8 cellular contexts compared by ENCODE assay signal in genomic region chr5:134370306-134370870, GRCh38. TPM values are rescaled to one million over a fixed set of nuclear protein-coding genes. Genes with fewer than 3 reads are reported as not detected.
A peak's percentile ranks its signal among the peaks of the same experiment; 100 is the strongest.
DNase-seq lines count a peak whose midpoint lies in the region; ATAC-seq and TF ChIP-seq lines count a peak whose summit lies in the region.

No MANE protein-coding gene starts in this region.

- H3K9me3 ChIP-seq in right atrium auricular region: no peaks in the 10 kb centered on the region

- peaks cover 0 to 45% of the 10 kb centered on the region in 2 donors for H3K4me1 ChIP-seq in right atrium auricular region

- H3K27me3 ChIP-seq in right atrium auricular region: no peaks in the 10 kb centered on the region

- H3K4me3 Mint-ChIP-seq in T-helper 1 cell treated with Interleukin-12 subunit alpha and Interleukin-12 subunit beta and Interleukin-4 antibody, amounts not matched to agents 30 μg/mL and 1 μg/mL, for 36 hours: peak overlapping the region; percentile 96
- H3K4me3 Mint-ChIP-seq in activated T-cell treated with anti-CD3 and anti-CD28 coated beads, Interleukin-2, amount 50 U/mL, for 24 hours: peak overlapping the region; percentile 99

- DNase-seq in T-helper 1 cell (no peak), right atrium auricular region (ENCODE audit: low spot score) (no peak), SW480 (ENCODE audit: low spot score) (no peak), SKM-1 treated with dmso at 0.1 percent for 144 hours (lab: John Stamatoyannopoulos, UW; ENCODE audit: unreplicated experiment) (no peak)
- peak; percentile 38 for DNase-seq in activated T-cell treated with anti-CD3 and anti-CD28 coated beads, Interleukin-2, amount 50 U/mL, for 24 hours

- H3K27me3 Mint-ChIP-seq in T-helper 1 cell treated with Interleukin-12 subunit alpha and Interleukin-12 subunit beta and Interleukin-4 antibody, amounts not matched to agents 30 μg/mL and 1 μg/mL, for 36 hours (ENCODE audit: low read depth): peaks cover 3% of the 10 kb centered on the region
- H3K27me3 Mint-ChIP-seq in activated T-cell treated with anti-CD3 and anti-CD28 coated beads, Interleukin-2, amount 50 U/mL, for 24 hours: no peaks in the 10 kb centered on the region

- H3K4me1 Mint-ChIP-seq in T-helper 1 cell treated with Interleukin-12 subunit alpha and Interleukin-12 subunit beta and Interleukin-4 antibody, amounts not matched to agents 30 μg/mL and 1 μg/mL, for 36 hours (ENCODE audit: low read depth): peaks cover 44% of the 10 kb centered on the region
- peaks cover 54% of the 10 kb centered on the region for H3K4me1 Mint-ChIP-seq in activated T-cell treated with anti-CD3 and anti-CD28 coated beads, Interleukin-2, amount 50 U/mL, for 24 hours (ENCODE audit: low read depth)

- peaks cover 28% of the 10 kb centered on the region for H3K36me3 Mint-ChIP-seq in T-helper 1 cell treated with Interleukin-12 subunit alpha and Interleukin-12 subunit beta and Interleukin-4 antibody, amounts not matched to agents 30 μg/mL and 1 μg/mL, for 36 hours (ENCODE audit: low read depth)
- H3K36me3 Mint-ChIP-seq in activated T-cell treated with anti-CD3 and anti-CD28 coated beads, Interleukin-2, amount 50 U/mL, for 24 hours (ENCODE audit: low read depth): peaks cover 55% of the 10 kb centered on the region

- H3K36me3 ChIP-seq in right atrium auricular region: peaks cover 9% of the 10 kb centered on the region

- no peak for TF ChIP-seq CTCF in right atrium auricular region (IDR thresholded peaks at IDR 0.05)

- H3K4me3 ChIP-seq in right atrium auricular region: peak overlapping the region; percentile 78 to 98
- H3K4me3 ChIP-seq in skin epidermis: peak overlapping the region; percentile 78 to 98 (median 87)

- peaks cover 8% of the 10 kb centered on the region for H3K9me3 Mint-ChIP-seq in T-helper 1 cell treated with Interleukin-12 subunit alpha and Interleukin-12 subunit beta and Interleukin-4 antibody, amounts not matched to agents 30 μg/mL and 1 μg/mL, for 36 hours
- peaks cover 5% of the 10 kb centered on the region for H3K9me3 Mint-ChIP-seq in activated T-cell treated with anti-CD3 and anti-CD28 coated beads, Interleukin-2, amount 50 U/mL, for 24 hours

- peak; percentile 14 for ATAC-seq in HG03139 (IDR thresholded peaks at IDR 0.05; ENCODE audit: unreplicated experiment)

- peak overlapping the region; percentile 98 to 100 for H3K27ac ChIP-seq in right atrium auricular region
- H3K27ac ChIP-seq in skin epidermis: peak overlapping the region in 20 of 21 experiments; percentile 87 to 100 (median 98)

- peak overlapping the region; percentile 100 for H3K27ac Mint-ChIP-seq in T-helper 1 cell treated with Interleukin-12 subunit alpha and Interleukin-12 subunit beta and Interleukin-4 antibody, amounts not matched to agents 30 μg/mL and 1 μg/mL, for 36 hours
- peak overlapping the region; percentile 100 for H3K27ac Mint-ChIP-seq in activated T-cell treated with anti-CD3 and anti-CD28 coated beads, Interleukin-2, amount 50 U/mL, for 24 hours

RNA-seq across cellular contexts. Expression of gene UBE2B, which starts 1.0 kb away (rescaled TPM):
- 10 to 100 TPM; 61.2 to 81.9 TPM for total RNA-seq in right atrium auricular region

RNA-seq across cellular contexts. Expression of gene CDKL3, which starts 3.4 kb away (rescaled TPM):
- 1 to 10 TPM; 4.9 to 5.9 TPM for total RNA-seq in right atrium auricular region

RNA-seq across cellular contexts. Expression of gene CDKN2AIPNL, which starts 41.3 kb away (rescaled TPM):
- 10 to 100 TPM; 28.2 to 32.8 TPM for total RNA-seq in right atrium auricular region
